ENCODE assay signal across 1 cellular context in genomic region chr17:8072339-8072726, GRCh38.
TF ChIP-seq lines count a peak whose summit lies in the region.

No MANE protein-coding gene starts in this region.

TF ChIP-seq in WTC11, 78 proteins besides CTCF, POLR2A, EP300 and RAD21 (continued from another document):
- no peak for TF ChIP-seq ZNF425 (CRISPR knock-in tag; conservative IDR thresholded peaks at IDR 0.05)
- TF ChIP-seq CREM (CRISPR knock-in tag; IDR thresholded peaks at IDR 0.05) = no peak
- TF ChIP-seq ZNF317 (CRISPR knock-in tag; IDR thresholded peaks at IDR 0.05; ENCODE audit: borderline replicate concordance, low read depth) = no peak
